In genomic region chr1:21517161-21517589, GRCh38 we compare ENCODE assay signal across 25 cellular contexts. TPM values are rescaled to one million over a fixed set of nuclear protein-coding genes. Genes with fewer than 3 reads are reported as not detected.
DNase-seq lines count a peak whose midpoint lies in the region; ATAC-seq, FAIRE-seq and TF ChIP-seq lines count a peak whose summit lies in the region.
"Had no signal": no experiment of that assay in that cellular context is flagged by ENCODE, and none has a peak within 500 bp of the region (broad histone marks: within the 10 kb centered on the region; RNA-seq: fewer than 3 reads in every experiment).

No MANE protein-coding gene starts in this region.

- POLR2A ChIA-PET in WTC11 (lab: Charles Lee): no interaction called here
- POLR2A ChIA-PET in A673 (lab: Charles Lee; ENCODE audit: low non-redundant PET): interaction anchor here (0.6 kb wide), 1 partner anchor 1751 kb away, joined by 4 read pairs; no protein-coding TSS in a partner anchor

- H3K27ac Mint-ChIP-seq in WTC11 (0 out of 2 replicates have a peak overlapping the region, but pooled peaks have one; percentile 33), progenitor cell of endocrine pancreas (no peak overlapping the region)
- H3K27ac Mint-ChIP-seq: activated naive CD4-positive, alpha-beta T cell treated with anti-CD3 and anti-CD28 coated beads for 36 hours; type B pancreatic cell had no signal

- H3K4me1 Mint-ChIP-seq in WTC11 (peaks cover 63% of the 10 kb centered on the region), progenitor cell of endocrine pancreas (ENCODE audit: low read depth) (no peaks in the 10 kb centered on the region)

- H3K4me1 ChIP-seq in kidney (ENCODE audit: control insufficient read depth in 1 of 2, insufficient read depth in 1 of 2, low read depth in 1 of 2, low read length in 2 of 2) (peaks cover 0 to 3% of the 10 kb centered on the region in 2 donors), pancreas (no peaks in the 10 kb centered on the region), A673 (ENCODE audit: insufficient read depth, low read length, poor library complexity, severe bottlenecking) (no peaks in the 10 kb centered on the region)
- H3K4me1 ChIP-seq: right atrium auricular region had no signal

- peaks cover 2% of the 10 kb centered on the region; the same call in 1 of the 2 replicates for H3K36me3 Mint-ChIP-seq in WTC11
- H3K36me3 Mint-ChIP-seq in progenitor cell of endocrine pancreas (ENCODE audit: insufficient read depth): no peaks in the 10 kb centered on the region
- H3K36me3 Mint-ChIP-seq: type B pancreatic cell had no signal

- H3K4me3 Mint-ChIP-seq in WTC11: no peak overlapping the region
- H3K4me3 Mint-ChIP-seq in progenitor cell of endocrine pancreas (ENCODE audit: low read depth): no peak overlapping the region
- H3K4me3 Mint-ChIP-seq: activated naive CD4-positive, alpha-beta T cell treated with anti-CD3 and anti-CD28 coated beads for 36 hours; activated T-cell treated with anti-CD3 and anti-CD28 coated beads, Interleukin-2, amount 50 U/mL, for 4 hours; type B pancreatic cell had no signal

- FAIRE-seq in GM12891 (lab: Jason Lieb, UNC) (peak; percentile 48), kidney (lab: Jason Lieb, UNC) (no peak), pancreas (lab: Jason Lieb, UNC) (no peak)
- FAIRE-seq: endothelial cell of umbilical vein had no signal

- no TSS peak for BruUV-seq in A673 (replicated peaks; lab: Mats Ljungman, UMichigan)

- intact Hi-C loops in kidney (cut with DNase I) (no loop called here), pancreas (cut with DNase I) (loop anchor here in 1 of 3 donors (10.0 kb wide), 1 partner anchor 138 kb away; no protein-coding TSS in a partner anchor), A673 (cut with micrococcal nuclease; ENCODE audit: unreplicated experiment) (loop anchor here (10.0 kb wide), 1 partner anchor 282 kb away; no protein-coding TSS in a partner anchor)

- ATAC-seq in WTC11 (no peak), pancreas (peak; percentile 53 to 77 (median 70)), HG03520 (IDR thresholded peaks at IDR 0.05; ENCODE audit: unreplicated experiment) (no peak)
- ATAC-seq: activated T-cell treated with anti-CD3 and anti-CD28 coated beads, Interleukin-2, amount 50 U/mL, for 4 hours had no signal

- no peak for TF ChIP-seq POLR2A in GM12891 (IDR thresholded peaks at IDR 0.05; ENCODE audit: low read depth, low read length)

- H3K9me3 Mint-ChIP-seq in WTC11 (no peaks in the 10 kb centered on the region), progenitor cell of endocrine pancreas (ENCODE audit: low read depth) (no peaks in the 10 kb centered on the region)
- H3K9me3 Mint-ChIP-seq: activated naive CD4-positive, alpha-beta T cell treated with anti-CD3 and anti-CD28 coated beads for 36 hours; activated T-cell treated with anti-CD3 and anti-CD28 coated beads, Interleukin-2, amount 50 U/mL, for 4 hours; type B pancreatic cell had no signal

- WGBS in pancreas, 2 donors: 60% methylated on average over 3 of the region's 3 CpGs

- no peak for TF ChIP-seq CTCF in WTC11 (IDR thresholded peaks at IDR 0.05)
- TF ChIP-seq CTCF in kidney (IDR thresholded peaks at IDR 0.05; ENCODE audit: borderline replicate concordance, extremely low read depth, insufficient read depth): no peak
- TF ChIP-seq CTCF in pancreas (IDR thresholded peaks at IDR 0.05): no peak
- TF ChIP-seq CTCF in progenitor cell of endocrine pancreas (IDR thresholded peaks at IDR 0.05; ENCODE audit: unreplicated experiment): no peak
- TF ChIP-seq CTCF in A673 (conservative IDR thresholded peaks at IDR 0.05; ENCODE audit: low read depth, low read length): no peak

- H3K4me3 ChIP-seq in kidney (ENCODE audit: low read length in 2 of 2): no peak overlapping the region
- no peak overlapping the region for H3K4me3 ChIP-seq in pancreas
- H3K4me3 ChIP-seq in A673 (ENCODE audit: low read depth, low read length, poor library complexity, severe bottlenecking): no peak overlapping the region
- H3K4me3 ChIP-seq: MG63, right atrium auricular region had no signal

- H3K36me3 ChIP-seq in kidney (ENCODE audit: control insufficient read depth in 1 of 2, insufficient read depth in 2 of 2, low read length in 2 of 2) (no peaks in the 10 kb centered on the region), pancreas (no peaks in the 10 kb centered on the region), A673 (ENCODE audit: insufficient read depth, low read length, poor library complexity, severe bottlenecking) (no peaks in the 10 kb centered on the region)
- H3K36me3 ChIP-seq: MG63, right atrium auricular region had no signal

- H3K9ac ChIP-seq in kidney (ENCODE audit: low read length in 2 of 2): no peak overlapping the region

- H3K27me3 Mint-ChIP-seq in WTC11 (ENCODE audit: low read depth): no peaks in the 10 kb centered on the region
- no peaks in the 10 kb centered on the region for H3K27me3 Mint-ChIP-seq in progenitor cell of endocrine pancreas

- CTCF ChIA-PET in WTC11 (lab: Charles Lee): interaction anchor here (0.7 to 2.0 kb wide), 6 partner anchors 18 to 262 kb away, joined by 3 to 7 read pairs (median 4); no protein-coding TSS in a partner anchor
- CTCF ChIA-PET in A673 (lab: Charles Lee): interaction anchor here (1.2 kb wide), 1 partner anchor 8 kb away, joined by 3 read pairs; the partner anchor contains the start of gene ALPL

- no peak for DNase-seq in GM12891 (ENCODE audit: insufficient read length, low spot score)
- DNase-seq in WTC11 (ENCODE audit: low spot score): no peak
- peak; percentile 15 for DNase-seq in kidney
- DNase-seq in pancreas: no peak
- no peak for DNase-seq in progenitor cell of endocrine pancreas (ENCODE audit: low spot score, unreplicated experiment)
- DNase-seq in A673 (ENCODE audit: low spot score): no peak
- no peak for DNase-seq in NK-92 (lab: John Stamatoyannopoulos, UW; ENCODE audit: unreplicated experiment)
- DNase-seq: ACHN; activated CD4-positive, alpha-beta T cell treated with anti-CD3 and anti-CD28 coated beads for 1 hour; activated naive CD4-positive, alpha-beta T cell treated with anti-CD3 and anti-CD28 coated beads for 36 hours; activated T-cell treated with anti-CD3 and anti-CD28 coated beads, Interleukin-2, amount 50 U/mL, for 4 hours; amniotic stem cell; dermis blood vessel endothelial cell; GOT3; MG63; NCI-H1436; NCI-H526 treated with DMSO at 0.1 percent for 48 hours; stimulated activated CD4-positive, alpha-beta T cell treated with anti-CD3 and anti-CD28 coated beads, Interleukin-12 subunit alpha, Interleukin-12 subunit beta, amount 100 ng/mL, for 4 hours; SW 1271 had no signal

- no peaks in the 10 kb centered on the region for H3K27me3 ChIP-seq in pancreas
- H3K27me3 ChIP-seq in A673 (replicated peaks; ENCODE audit: insufficient read depth, low read depth, low read length, poor library complexity): no peaks in the 10 kb centered on the region
- H3K27me3 ChIP-seq: MG63, right atrium auricular region had no signal

- no peaks in the 10 kb centered on the region for H3K9me3 ChIP-seq in kidney (ENCODE audit: control insufficient read depth in 1 of 2, low read length in 2 of 2)
- no peaks in the 10 kb centered on the region for H3K9me3 ChIP-seq in pancreas
- H3K9me3 ChIP-seq in A673 (ENCODE audit: low read depth, low read length, poor library complexity, severe bottlenecking): no peaks in the 10 kb centered on the region
- H3K9me3 ChIP-seq: MG63, right atrium auricular region had no signal

- no peak overlapping the region for H3K27ac ChIP-seq in kidney (ENCODE audit: low read depth in 2 of 2, low read length in 2 of 2)
- peak overlapping the region in 2 of 4 donors; percentile 55 to 76 for H3K27ac ChIP-seq in pancreas
- no peak overlapping the region for H3K27ac ChIP-seq in A673 (ENCODE audit: low read depth, low read length, poor library complexity, severe bottlenecking)
- H3K27ac ChIP-seq: C4-2B, HL-60, right atrium auricular region had no signal

TF ChIP-seq in GM12891, 5 proteins besides CTCF, POLR2A, EP300 and RAD21:
- TF ChIP-seq SPI1 (IDR thresholded peaks at IDR 0.05; ENCODE audit: low read depth, low read length) (no peak), PAX5 (IDR thresholded peaks at IDR 0.05; ENCODE audit: insufficient read depth, low read length, severe bottlenecking) (no peak), TAF1 (IDR thresholded peaks at IDR 0.05; ENCODE audit: low read depth, low read length) (no peak), POLR2AphosphoS5 (IDR thresholded peaks at IDR 0.05; ENCODE audit: low read depth, low read length) (no peak), POU2F2 (IDR thresholded peaks at IDR 0.05; ENCODE audit: low read depth, low read length) (no peak)

TF ChIP-seq in WTC11, 78 proteins besides CTCF, POLR2A, EP300 and RAD21 (continues in another document):
- TF ChIP-seq ZNF512 (CRISPR knock-in tag; IDR thresholded peaks at IDR 0.05; ENCODE audit: borderline replicate concordance) (no peak), GABPB1 (CRISPR knock-in tag; IDR thresholded peaks at IDR 0.05) (no peak), MAX (CRISPR knock-in tag; IDR thresholded peaks at IDR 0.05) (no peak), MLX (CRISPR knock-in tag; IDR thresholded peaks at IDR 0.05) (no peak)

RNA-seq across cellular contexts. Expression of gene ALPL, which starts 8.0 kb away (rescaled TPM):
- not detected for polyA plus RNA-seq in GM12891 (2012; ENCODE audit: low read depth, missing spikeins)
- total RNA-seq in WTC11 (2021): 140 to 148 TPM (median 148 TPM) in 3 replicates
- 8.4 TPM for total RNA-seq in kidney
- 133 TPM for polyA plus RNA-seq in kidney (ENCODE audit: insufficient read depth, low read depth, low replicate concordance)
- 1 to 10 TPM in 5 of 6 donors, under 1 TPM in 1; 0.63 to 3.6 (median 2.7) TPM for total RNA-seq in pancreas
- polyA plus RNA-seq in pancreas: 1 to 10 TPM; 3.2 to 6.7 TPM
- 18.8 and 19.8 TPM in 2 replicates for total RNA-seq in progenitor cell of endocrine pancreas
- total RNA-seq in A673 (2021): 4.8 and 8.8 TPM in 2 replicates
- total RNA-seq: activated naive CD4-positive, alpha-beta T cell treated with anti-CD3 and anti-CD28 coated beads for 36 hours had no signal

Comparison
In these comparisons a context has a peak if more than half of its experiments do, and no peak if none do; other contexts are left out.
1. ATAC-seq: peak in pancreas (4 of 4); none in WTC11 (single experiment) and HG03520 (single experiment).